In the genomic region with DNA sequence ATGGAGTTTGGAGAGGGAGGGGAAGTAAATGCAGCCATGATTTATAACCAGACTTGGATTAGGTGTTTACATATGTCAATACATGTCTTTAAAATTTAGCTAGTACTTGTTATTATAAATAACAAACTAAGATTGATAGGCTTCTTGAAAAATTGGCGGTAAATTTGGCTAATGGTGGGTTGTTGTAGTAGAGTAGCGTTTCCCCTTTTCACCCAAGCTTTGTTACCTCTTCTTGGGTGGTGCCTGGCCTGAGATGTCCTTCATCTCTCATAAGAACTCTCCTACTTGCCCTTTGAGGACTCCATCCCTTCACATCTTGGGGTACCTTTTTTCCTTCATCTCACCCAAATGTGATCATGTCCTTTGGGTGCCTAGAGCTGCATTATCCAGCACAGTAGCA, we compare ENCODE assay signal across 29 cellular contexts. TPM values are rescaled to one million over a fixed set of nuclear protein-coding genes. Genes with fewer than 3 reads are reported as not detected.
DNase-seq lines count a peak whose midpoint lies in the region; ATAC-seq, FAIRE-seq and TF ChIP-seq lines count a peak whose summit lies in the region.
"Had no signal": no experiment of that assay in that cellular context is flagged by ENCODE, and none has a peak within 500 bp of the region (broad histone marks: within the 10 kb centered on the region; RNA-seq: fewer than 3 reads in every experiment).

No MANE protein-coding gene starts in this region.

- H3K4me3 ChIP-seq in breast epithelium (no peak overlapping the region), gastrocnemius medialis (no peak overlapping the region)
- H3K4me3 ChIP-seq: lung, prostate gland, thoracic aorta had no signal

- H3K36me3 ChIP-seq in breast epithelium (no peaks in the 10 kb centered on the region), gastrocnemius medialis (no peaks in the 10 kb centered on the region)
- H3K36me3 ChIP-seq: prostate gland, thoracic aorta had no signal

- peak overlapping the region in 1 of 2 donors; percentile 14 for H3K27ac ChIP-seq in breast epithelium
- H3K27ac ChIP-seq in gastrocnemius medialis: peak overlapping the region; percentile 83 to 88 (median 86)
- H3K27ac ChIP-seq: prostate gland had no signal

- H3K9me3 Mint-ChIP-seq in MCF 10A (ENCODE audit: unreplicated experiment) (no peaks in the 10 kb centered on the region), brain (no peaks in the 10 kb centered on the region)
- H3K9me3 Mint-ChIP-seq: activated CD4-positive, alpha-beta memory T cell treated with anti-CD3 and anti-CD28 coated beads, Interleukin-2, amount 10 ng/mL, durations not matched to agents 7 days and 5 days; T-helper 1 cell treated with Interleukin-12 subunit alpha and Interleukin-12 subunit beta and Interleukin-4 antibody, amounts not matched to agents 30 μg/mL and 1 μg/mL, for 36 hours had no signal

- no peak for ATAC-seq in gastrocnemius medialis

- H3K4me1 ChIP-seq in breast epithelium: no peaks in the 10 kb centered on the region
- H3K4me1 ChIP-seq in gastrocnemius medialis: peaks cover 90 to 92% of the 10 kb centered on the region in 2 donors

- no peaks in the 10 kb centered on the region for H3K27me3 Mint-ChIP-seq in MCF 10A (ENCODE audit: insufficient read depth, unreplicated experiment)
- H3K27me3 Mint-ChIP-seq in brain: no peaks in the 10 kb centered on the region
- H3K27me3 Mint-ChIP-seq: activated CD4-positive, alpha-beta memory T cell treated with anti-CD3 and anti-CD28 coated beads, Interleukin-2, amount 10 ng/mL, durations not matched to agents 7 days and 5 days had no signal

- H3K27ac Mint-ChIP-seq in MCF 10A (ENCODE audit: low read depth, unreplicated experiment): peak overlapping the region; percentile 60
- H3K27ac Mint-ChIP-seq in brain: peak overlapping the region in 4 of 5 experiments; percentile 17 to 78 (median 56)
- H3K27ac Mint-ChIP-seq: activated CD4-positive, alpha-beta memory T cell treated with anti-CD3 and anti-CD28 coated beads, Interleukin-2, amount 10 ng/mL, durations not matched to agents 7 days and 5 days; T-helper 1 cell treated with Interleukin-12 subunit alpha and Interleukin-12 subunit beta and Interleukin-4 antibody, amounts not matched to agents 30 μg/mL and 1 μg/mL, for 36 hours had no signal

- TF ChIP-seq POLR2A in breast epithelium (IDR thresholded peaks at IDR 0.05) (no peak), gastrocnemius medialis (IDR thresholded peaks at IDR 0.05) (no peak), H54 (IDR thresholded peaks at IDR 0.05; ENCODE audit: low read depth, low read length) (no peak)

- FAIRE-seq in H54 (lab: Jason Lieb, UNC) (no peak), RCC 7860 (lab: Jason Lieb, UNC) (no peak)
- FAIRE-seq: A204.1, G401.6, HTR-8/SVneo, kidney had no signal

- H3K36me3 Mint-ChIP-seq in MCF 10A (ENCODE audit: insufficient read depth, unreplicated experiment) (peaks cover 8% of the 10 kb centered on the region), brain (peaks cover 13% of the 10 kb centered on the region)

- BruUV-seq in MCF 10A (replicated peaks; lab: Mats Ljungman, UMichigan): no TSS peak

- no peak overlapping the region for H3K4me3 Mint-ChIP-seq in MCF 10A (ENCODE audit: unreplicated experiment)
- H3K4me3 Mint-ChIP-seq in brain: peak overlapping the region in 1 of 5 experiments; percentile 51
- H3K4me3 Mint-ChIP-seq: activated CD4-positive, alpha-beta memory T cell treated with anti-CD3 and anti-CD28 coated beads, Interleukin-2, amount 10 ng/mL, durations not matched to agents 7 days and 5 days; T-helper 1 cell treated with Interleukin-12 subunit alpha and Interleukin-12 subunit beta and Interleukin-4 antibody, amounts not matched to agents 30 μg/mL and 1 μg/mL, for 36 hours had no signal

- POLR2A ChIA-PET in MCF 10A (lab: Yijun Ruan, JAX) (interaction anchor here (0.6 to 5.2 kb wide), 10 partner anchors 7 to 319 kb away, joined by 3 to 27 read pairs (median 3); partner anchors contain the start of gene EIF5), HEK293T (lab: Yijun Ruan, JAX) (interaction anchor here (2.4 kb wide), 1 partner anchor 63 kb away, joined by 12 read pairs; the partner anchor contains the start of gene EIF5)

- no peak for TF ChIP-seq CTCF in MCF 10A (IDR thresholded peaks at IDR 0.05; ENCODE audit: unreplicated experiment)
- no peak for TF ChIP-seq CTCF in breast epithelium (IDR thresholded peaks at IDR 0.05)
- TF ChIP-seq CTCF in brain (conservative IDR thresholded peaks at IDR 0.05): no peak
- no peak for TF ChIP-seq CTCF in gastrocnemius medialis (IDR thresholded peaks at IDR 0.05 in 4 of 5, conservative IDR thresholded peaks at IDR 0.05 in 1 of 5)

- H3K4me1 Mint-ChIP-seq in MCF 10A (ENCODE audit: insufficient read depth, unreplicated experiment) (peaks cover 46% of the 10 kb centered on the region), brain (peaks cover 89% of the 10 kb centered on the region)

- intact Hi-C loops in MCF 10A (cut with micrococcal nuclease): no loop called here
- intact Hi-C loops in breast epithelium (cut with DNase I; ENCODE audit: low total_unique reads): no loop called here
- intact Hi-C loops in gastrocnemius medialis (cut with DNase I; ENCODE audit: low total_unique reads): loop anchor here (10.0 kb wide), 1 partner anchor 318 kb away; the partner anchor contains the start of genes XRCC3 and ZFYVE21

- H3K9me3 ChIP-seq in breast epithelium (no peaks in the 10 kb centered on the region), gastrocnemius medialis (no peaks in the 10 kb centered on the region)
- H3K9me3 ChIP-seq: prostate gland, SK-N-SH, thoracic aorta had no signal

- in situ Hi-C loops in gastrocnemius medialis (cut with MboI; ENCODE audit: low sequenced_read_pairs in 4 of 4): loop anchor here in 1 of 4 donors (10.0 kb wide), 1 partner anchor 62 kb away; the partner anchor contains the start of gene EIF5

- H3K27me3 ChIP-seq in breast epithelium: no peaks in the 10 kb centered on the region
- no peaks in the 10 kb centered on the region for H3K27me3 ChIP-seq in gastrocnemius medialis

- CTCF ChIA-PET in MCF 10A (lab: Yijun Ruan, JAX): interaction anchor here (0.7 to 1.0 kb wide), 3 partner anchors 9 to 291 kb away, joined by 3 to 4 read pairs (median 3); no protein-coding TSS in a partner anchor
- CTCF ChIA-PET in HEK293T (lab: Yijun Ruan, JAX): interaction anchor here (0.7 to 1.1 kb wide), 2 partner anchors 42 to 194 kb away, joined by 3 to 4 read pairs; no protein-coding TSS in a partner anchor

- DNase-seq in MCF 10A (ENCODE audit: unreplicated experiment): no peak
- DNase-seq in breast epithelium (ENCODE audit: low spot score in 2 of 2): no peak
- DNase-seq in HEK293T (ENCODE audit: extremely low spot score): no peak
- DNase-seq in gastrocnemius medialis: no peak
- no peak for DNase-seq in H54 (ENCODE audit: insufficient read length, low spot score)
- no peak for DNase-seq in DMS153 treated with DMSO at 0.1 percent for 48 hours (lab: John Stamatoyannopoulos, UW; ENCODE audit: unreplicated experiment)
- DNase-seq in RCC 7860 (ENCODE audit: low spot score): no peak
- DNase-seq: activated CD4-positive, alpha-beta memory T cell treated with anti-CD3 and anti-CD28 coated beads, Interleukin-2, amount 10 ng/mL, durations not matched to agents 7 days and 5 days; activated CD4-positive, alpha-beta T cell treated with anti-CD3 and anti-CD28 coated beads for 1 hour; activated CD8-positive, alpha-beta memory T cell treated with anti-CD3 and anti-CD28 coated beads, Interleukin-2, amount 50 U/mL, for 48 hours; AML-193; DMS53; glutamatergic neuron; HCEC 1CT; KBM-7; kidney; NCI-H1417 treated with DMSO at 0.1 percent for 48 hours; NCI-H2107; NCI-H774; SK-N-SH; stimulated activated naive CD4-positive, alpha-beta T cell treated with Interleukin-2 at 50 U/mL for 16 hours had no signal

TF ChIP-seq in HEK293T, 16 proteins besides CTCF, POLR2A, EP300 and RAD21:
- 0 out of 2 replicates have a peak, but pooled peaks have one; percentile 26 for TF ChIP-seq PKNOX1 (IDR thresholded peaks at IDR 0.05)
- TF ChIP-seq TARDBP (IDR thresholded peaks at IDR 0.05): no peak
- TF ChIP-seq BHLHE40 (IDR thresholded peaks at IDR 0.05; ENCODE audit: borderline replicate concordance): no peak

RNA-seq across cellular contexts. Expression of gene MARK3, which starts 11.2 kb away (rescaled TPM):
- total RNA-seq in MCF 10A (2022) (102 and 130 TPM in 2 replicates), breast epithelium (100 to 1,000 TPM in 1 of 3 donors, 10 to 100 TPM in 2; 70.2 to 107 (median 87.5) TPM), gastrocnemius medialis (10 to 100 TPM; 60.2 to 73.1 (median 71.6) TPM)
- polyA plus RNA-seq in brain (ENCODE audit: insufficient read depth, low read depth, low replicate concordance): 38.2 TPM
